ENCODE assay signal across 11 cellular contexts in genomic region chr19:38304866-38305429, GRCh38. TPM values are rescaled to one million over a fixed set of nuclear protein-coding genes. Genes with fewer than 3 reads are reported as not detected.
DNase-seq lines count a peak whose midpoint lies in the region; ATAC-seq and TF ChIP-seq lines count a peak whose summit lies in the region.
"Had no signal": no experiment of that assay in that cellular context is flagged by ENCODE, and none has a peak within 500 bp of the region (broad histone marks: within the 10 kb centered on the region; RNA-seq: fewer than 3 reads in every experiment).

No MANE protein-coding gene starts in this region.

- in situ Hi-C loops in gastrocnemius medialis (cut with MboI; ENCODE audit: low sequenced_read_pairs in 4 of 4) = no loop called here

- ATAC-seq in RWPE2 (ENCODE audit: low read depth) = peak; percentile 59
- ATAC-seq in left ventricle myocardium superior = peak; percentile 74
- peak; percentile 47 to 48 for ATAC-seq in gastrocnemius medialis
- no peak for ATAC-seq in HG03442 (IDR thresholded peaks at IDR 0.05; ENCODE audit: unreplicated experiment)
- ATAC-seq in GM19035 (IDR thresholded peaks at IDR 0.05; ENCODE audit: unreplicated experiment) = no peak
- ATAC-seq in GM21529 (IDR thresholded peaks at IDR 0.05; ENCODE audit: unreplicated experiment) = no peak

- H3K27ac ChIP-seq in HUES48 (ENCODE audit: low read depth, low read length) (no peak overlapping the region), RWPE2 (ENCODE audit: poor library complexity, severe bottlenecking) (peak overlapping the region; percentile 96), gastrocnemius medialis (peak overlapping the region in 1 of 4 donors; percentile 31)
- H3K27ac ChIP-seq: SK-N-MC had no signal

- H3K27me3 ChIP-seq in HUES48 (ENCODE audit: control insufficient read depth, insufficient read depth, low read length) (no peaks in the 10 kb centered on the region), RWPE2 (ENCODE audit: insufficient read depth, poor library complexity, severe bottlenecking) (no peaks in the 10 kb centered on the region), gastrocnemius medialis (no peaks in the 10 kb centered on the region)

- peak overlapping the region; percentile 19; the same call in 1 of the 2 replicates for H3K9ac ChIP-seq in HUES48 (ENCODE audit: low read depth, low read length)

- H3K4me3 ChIP-seq in HUES48 (ENCODE audit: low read depth, low read length) (peak overlapping the region; percentile 57), RWPE2 (ENCODE audit: severe bottlenecking) (peak overlapping the region; percentile 53), gastrocnemius medialis (no peak overlapping the region)
- H3K4me3 ChIP-seq: SK-N-MC had no signal

- H3K4me1 ChIP-seq in HUES48 (ENCODE audit: control insufficient read depth, insufficient read depth, low read length) (peaks cover 16% of the 10 kb centered on the region), RWPE2 (ENCODE audit: insufficient read depth, poor library complexity, severe bottlenecking) (peaks cover 23% of the 10 kb centered on the region), gastrocnemius medialis (no peaks in the 10 kb centered on the region)

- H3K36me3 ChIP-seq in HUES48 (ENCODE audit: control insufficient read depth, insufficient read depth, low read length) = peaks cover 21% of the 10 kb centered on the region
- peaks cover 31% of the 10 kb centered on the region for H3K36me3 ChIP-seq in RWPE2 (ENCODE audit: low read depth)
- peaks cover 0 to 30% of the 10 kb centered on the region in 2 donors for H3K36me3 ChIP-seq in gastrocnemius medialis

- DNase-seq in RWPE2 (ENCODE audit: low spot score) = peak; percentile 96
- peak; percentile 57 for DNase-seq in left ventricle myocardium superior
- DNase-seq in gastrocnemius medialis = no peak
- DNase-seq in activated effector memory CD4-positive, alpha-beta T cell treated with Interleukin-2 at 50 U/mL for 16 hours = no peak
- DNase-seq: amniotic stem cell, naive B cell had no signal

- TF ChIP-seq POLR2A in gastrocnemius medialis (IDR thresholded peaks at IDR 0.05) = no peak

- intact Hi-C loops in left ventricle myocardium superior (cut with micrococcal nuclease) = no loop called here
- intact Hi-C loops in gastrocnemius medialis (cut with DNase I; ENCODE audit: low total_unique reads) = no loop called here

- TF ChIP-seq CTCF in RWPE2 (IDR thresholded peaks at IDR 0.05; ENCODE audit: poor library complexity, severe bottlenecking) (no peak), gastrocnemius medialis (IDR thresholded peaks at IDR 0.05 in 4 of 5, conservative IDR thresholded peaks at IDR 0.05 in 1 of 5) (no peak)

- H3K9me3 ChIP-seq in HUES48 (ENCODE audit: control insufficient read depth, insufficient read depth, low read length) (no peaks in the 10 kb centered on the region), RWPE2 (ENCODE audit: severe bottlenecking) (no peaks in the 10 kb centered on the region), gastrocnemius medialis (no peaks in the 10 kb centered on the region)

RNA-seq across cellular contexts. Expression of gene C19orf33, which starts 0.9 kb away (rescaled TPM):
- 1.5 TPM for total RNA-seq in left ventricle myocardium superior
- total RNA-seq in gastrocnemius medialis = 1 to 10 TPM in 2 of 4 donors, not detected in 2; 5.8 to 7.0 TPM

RNA-seq across cellular contexts. Expression of gene YIF1B, which starts 10.8 kb away (rescaled TPM):
- 33.8 TPM for total RNA-seq in left ventricle myocardium superior
- total RNA-seq in gastrocnemius medialis = 10 to 100 TPM; 28.3 to 39.5 (median 31.9) TPM

RNA-seq across cellular contexts. Expression of gene KCNK6, which starts 14.7 kb away (rescaled TPM):
- total RNA-seq in left ventricle myocardium superior (5.5 TPM), gastrocnemius medialis (under 1 TPM; 0.15 to 0.90 (median 0.41) TPM)

RNA-seq across cellular contexts. Expression of gene CATSPERG, which starts 30.7 kb away (rescaled TPM):
- total RNA-seq in left ventricle myocardium superior (1.2 TPM), gastrocnemius medialis (1 to 10 TPM in 3 of 4 donors, under 1 TPM in 1; 0.72 to 4.9 (median 1.7) TPM)

RNA-seq across cellular contexts. Expression of gene SPINT2, which starts 40.6 kb away (rescaled TPM):
- 9.9 TPM for total RNA-seq in left ventricle myocardium superior
- 1 to 10 TPM in 3 of 4 donors, under 1 TPM in 1; 0.26 to 4.0 (median 1.6) TPM for total RNA-seq in gastrocnemius medialis

Comparison
In these comparisons a context has a peak if more than half of its experiments do, and no peak if none do; other contexts are left out.
1. H3K4me3 ChIP-seq: peak in HUES48 (single experiment) and RWPE2 (single experiment); none in gastrocnemius medialis (0 of 4).
2. ATAC-seq: peak in RWPE2 (single experiment), left ventricle myocardium superior (single experiment) and gastrocnemius medialis (2 of 2); none in HG03442 (single experiment), GM19035 (single experiment) and GM21529 (single experiment).
3. DNase-seq: peak in RWPE2 (single experiment) and left ventricle myocardium superior (single experiment); none in gastrocnemius medialis (0 of 2) and activated effector memory CD4-positive, alpha-beta T cell treated with Interleukin-2 at 50 U/mL for 16 hours (single experiment).